9 cellular contexts compared by ENCODE assay signal in the genomic region with DNA sequence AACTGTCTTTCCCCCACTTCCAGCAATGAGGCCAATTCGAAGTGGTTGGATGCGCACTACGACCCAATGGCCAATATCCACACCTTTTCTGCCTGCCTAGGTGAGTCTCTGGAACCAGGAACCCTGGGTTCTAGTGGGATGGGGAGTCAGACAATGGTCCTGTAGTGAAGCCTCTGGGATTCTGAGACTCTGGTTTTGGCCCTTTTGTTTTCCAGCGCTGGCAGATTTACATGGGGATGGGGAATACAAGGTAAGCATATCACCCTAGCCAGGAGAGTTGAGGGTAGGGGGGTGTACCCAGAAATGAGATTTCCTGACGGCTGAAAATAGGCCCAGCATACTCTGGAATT. TPM values are rescaled to one million over a fixed set of nuclear protein-coding genes. Genes with fewer than 3 reads are reported as not detected.
A peak's percentile ranks its signal among the peaks of the same experiment; 100 is the strongest.
DNase-seq lines count a peak whose midpoint lies in the region; ATAC-seq and TF ChIP-seq lines count a peak whose summit lies in the region.
"Had no signal": no experiment of that assay in that cellular context is flagged by ENCODE, and none has a peak within 500 bp of the region (broad histone marks: within the 10 kb centered on the region; RNA-seq: fewer than 3 reads in every experiment).

No MANE protein-coding gene starts in this region.

- no peak for DNase-seq in heart right ventricle
- no peak for DNase-seq in Right ventricle myocardium superior
- no peak for DNase-seq in breast epithelium (ENCODE audit: low spot score in 2 of 2)
- peak; percentile 34 for DNase-seq in midbrain (lab: John Stamatoyannopoulos, UW)
- DNase-seq in vagina (ENCODE audit: extremely low spot score in 2 of 2), result no peak
- DNase-seq in MV-4-11 (lab: John Stamatoyannopoulos, UW), result no peak

- H3K4me3 ChIP-seq in heart right ventricle, result peak overlapping the region; percentile 63 to 100 (median 79)
- peak overlapping the region; percentile 76 to 89 (median 78) for H3K4me3 ChIP-seq in breast epithelium
- H3K4me3 ChIP-seq in vagina, result peak overlapping the region; percentile 61 to 78

- H3K4me1 ChIP-seq in heart right ventricle, result peaks cover 0 to 23% (median 13%) of the 10 kb centered on the region in 9 donors
- H3K4me1 ChIP-seq in breast epithelium, result no peaks in the 10 kb centered on the region
- H3K4me1 ChIP-seq in vagina, result peaks cover 11% of the 10 kb centered on the region

- ATAC-seq in heart right ventricle (no peak), Right ventricle myocardium superior (ENCODE audit: poor library complexity) (no peak), GM19351 (IDR thresholded peaks at IDR 0.05; ENCODE audit: unreplicated experiment) (no peak), HG03280 (IDR thresholded peaks at IDR 0.05; ENCODE audit: unreplicated experiment) (no peak)

- H3K27me3 ChIP-seq in heart right ventricle, result no peaks in the 10 kb centered on the region
- H3K27me3 ChIP-seq in breast epithelium, result no peaks in the 10 kb centered on the region
- no peaks in the 10 kb centered on the region for H3K27me3 ChIP-seq in vagina

- intact Hi-C loops in heart right ventricle (cut with DNase I) (loop anchor here in 1 of 10 donors (1.0 kb wide), 1 partner anchor 35 kb away; the partner anchor contains the start of genes ACTN3 and ZDHHC24), Right ventricle myocardium superior (cut with DNase I) (no loop called here), breast epithelium (cut with DNase I; ENCODE audit: low total_unique reads) (no loop called here), vagina (cut with DNase I) (no loop called here)

- no peaks in the 10 kb centered on the region for H3K9me3 ChIP-seq in heart right ventricle
- H3K9me3 ChIP-seq in breast epithelium, result no peaks in the 10 kb centered on the region
- no peaks in the 10 kb centered on the region for H3K9me3 ChIP-seq in vagina

- WGBS in heart right ventricle, 2 donors, result 3 to 9% methylated on average over 5 of the region's 5 CpGs

- TF ChIP-seq CTCF in heart right ventricle (IDR thresholded peaks at IDR 0.05) (no peak), breast epithelium (IDR thresholded peaks at IDR 0.05) (no peak), vagina (IDR thresholded peaks at IDR 0.05) (no peak)

- H3K27ac ChIP-seq in heart right ventricle (peak overlapping the region in 8 of 10 donors; percentile 30 to 79 (median 61)), breast epithelium (peak overlapping the region in 1 of 2 donors; percentile 69), vagina (peak overlapping the region; percentile 25)

- H3K36me3 ChIP-seq in heart right ventricle (peaks cover 0 to 42% (median 0%) of the 10 kb centered on the region in 9 donors), breast epithelium (no peaks in the 10 kb centered on the region), vagina (no peaks in the 10 kb centered on the region)

- TF ChIP-seq POLR2A in breast epithelium (IDR thresholded peaks at IDR 0.05), result no peak
- no peak for TF ChIP-seq POLR2A in vagina (IDR thresholded peaks at IDR 0.05)

RNA-seq across cellular contexts. Expression of gene BBS1, which starts 0.5 kb away (rescaled TPM):
- total RNA-seq in heart right ventricle, result 10 to 100 TPM; 14.5 to 23.9 (median 18.1) TPM
- 10 to 100 TPM in 1 of 2 donors, 1 to 10 TPM in 1; 9.6 to 14.7 TPM for polyA plus RNA-seq in heart right ventricle
- total RNA-seq in Right ventricle myocardium superior, result 12.1 TPM
- total RNA-seq in breast epithelium, result 10 to 100 TPM; 51.5 to 79.5 (median 63.8) TPM
- 53.8 TPM for total RNA-seq in vagina

RNA-seq across cellular contexts. Expression of gene DPP3, which starts 30.7 kb away (rescaled TPM):
- total RNA-seq in heart right ventricle (10 to 100 TPM in 8 of 10 donors, 1 to 10 TPM in 2; 8.8 to 25.2 (median 14.7) TPM), Right ventricle myocardium superior (11.1 TPM), breast epithelium (10 to 100 TPM; 16.5 to 24.3 (median 16.7) TPM), vagina (10.8 TPM)
- 10 to 100 TPM in 1 of 2 donors, 1 to 10 TPM in 1; 6.2 to 28.9 TPM for polyA plus RNA-seq in heart right ventricle

RNA-seq across cellular contexts. Expression of gene ZDHHC24, which starts 34.9 kb away (rescaled TPM):
- total RNA-seq in heart right ventricle (1 to 10 TPM; 4.6 to 8.4 (median 5.4) TPM), Right ventricle myocardium superior (4.4 TPM), breast epithelium (10 to 100 TPM; 12.9 to 20.0 (median 14.1) TPM), vagina (16.5 TPM)
- 1 to 10 TPM; 6.3 to 7.7 TPM for polyA plus RNA-seq in heart right ventricle

RNA-seq across cellular contexts. Expression of gene ACTN3, which starts 35.7 kb away (rescaled TPM):
- total RNA-seq in heart right ventricle (under 1 TPM in 1 of 10 donors, not detected in 9; 0.24 TPM), Right ventricle myocardium superior (not detected), breast epithelium (under 1 TPM in 2 of 3 donors, not detected in 1; under 0.01 to 0.16 TPM), vagina (not detected)
- polyA plus RNA-seq in heart right ventricle, result under 1 TPM in 1 of 2 donors, not detected in 1; 0.03 TPM
- total RNA-seq: M059J had no signal

RNA-seq across cellular contexts. Expression of gene PELI3, which starts 44.3 kb away (rescaled TPM):
- total RNA-seq in heart right ventricle (10 to 100 TPM in 1 of 10 donors, 1 to 10 TPM in 9; 5.3 to 10.9 (median 6.5) TPM), Right ventricle myocardium superior (8.9 TPM), breast epithelium (10 to 100 TPM; 16.0 to 20.0 (median 18.6) TPM), vagina (21.6 TPM)
- polyA plus RNA-seq in heart right ventricle, result 1 to 10 TPM; 3.5 to 7.2 TPM
